In the genomic region with DNA sequence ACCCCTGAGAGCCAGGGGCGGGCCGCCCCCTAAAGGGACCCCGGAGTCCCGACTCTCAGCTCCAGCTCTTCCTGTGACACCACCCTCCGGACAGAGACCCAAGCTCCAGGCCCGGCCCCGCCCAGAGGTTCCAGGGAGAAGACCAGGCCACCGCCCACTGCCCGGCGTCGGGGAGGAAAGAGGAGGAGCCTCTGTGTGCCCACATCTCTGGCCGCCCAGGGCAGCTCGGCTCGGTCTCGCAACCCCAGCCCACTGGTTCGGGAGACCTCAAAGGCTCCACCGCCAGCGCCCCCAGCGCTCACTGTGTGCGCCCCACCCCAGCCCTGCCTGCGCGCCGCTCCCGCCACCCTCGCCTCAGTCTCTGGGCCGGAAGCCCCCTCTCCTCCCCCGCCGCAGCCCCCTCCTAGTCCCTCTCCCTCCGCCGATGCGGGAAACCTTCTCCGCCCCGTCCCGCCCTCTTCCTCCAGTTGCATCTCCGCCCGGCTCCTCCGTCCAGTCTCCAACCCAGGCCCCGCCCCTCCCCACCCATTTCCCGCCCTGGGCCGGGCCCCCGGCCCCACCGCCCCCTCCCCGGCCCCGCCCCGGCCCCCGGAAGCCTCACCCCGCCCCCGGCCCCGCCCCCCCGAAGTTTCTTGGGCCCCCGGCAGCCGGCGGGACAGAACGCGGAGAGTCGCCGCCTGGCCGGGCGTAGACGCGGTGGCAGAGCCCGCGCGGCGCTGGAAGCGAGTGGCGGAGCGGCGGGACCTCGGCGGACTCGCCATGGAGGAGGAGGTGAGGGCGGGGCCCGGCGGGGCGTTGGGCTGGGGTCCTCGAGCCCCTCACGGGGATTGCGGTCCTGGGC, we compare ENCODE assay signal across 1 cellular context.
A peak's percentile ranks its signal among the peaks of the same experiment; 100 is the strongest.
TF ChIP-seq lines count a peak whose summit lies in the region.

TSS of gene PLEKHO2 (plus strand) at position 658 of the 841 bp plus-strand sequence. CDS start at position 760, 102 bp downstream.

TF ChIP-seq in HepG2, 621 proteins besides CTCF, POLR2A, EP300 and RAD21 (continued from another document and continues in another):
- TF ChIP-seq RAD51 (IDR thresholded peaks at IDR 0.05; ENCODE audit: borderline replicate concordance) = no peak
- no peak for TF ChIP-seq BATF2 (CRISPR knock-in tag; IDR thresholded peaks at IDR 0.05)
- TF ChIP-seq ZNF121 (CRISPR knock-in tag; IDR thresholded peaks at IDR 0.05) = no peak
- TF ChIP-seq, protein P1, sequence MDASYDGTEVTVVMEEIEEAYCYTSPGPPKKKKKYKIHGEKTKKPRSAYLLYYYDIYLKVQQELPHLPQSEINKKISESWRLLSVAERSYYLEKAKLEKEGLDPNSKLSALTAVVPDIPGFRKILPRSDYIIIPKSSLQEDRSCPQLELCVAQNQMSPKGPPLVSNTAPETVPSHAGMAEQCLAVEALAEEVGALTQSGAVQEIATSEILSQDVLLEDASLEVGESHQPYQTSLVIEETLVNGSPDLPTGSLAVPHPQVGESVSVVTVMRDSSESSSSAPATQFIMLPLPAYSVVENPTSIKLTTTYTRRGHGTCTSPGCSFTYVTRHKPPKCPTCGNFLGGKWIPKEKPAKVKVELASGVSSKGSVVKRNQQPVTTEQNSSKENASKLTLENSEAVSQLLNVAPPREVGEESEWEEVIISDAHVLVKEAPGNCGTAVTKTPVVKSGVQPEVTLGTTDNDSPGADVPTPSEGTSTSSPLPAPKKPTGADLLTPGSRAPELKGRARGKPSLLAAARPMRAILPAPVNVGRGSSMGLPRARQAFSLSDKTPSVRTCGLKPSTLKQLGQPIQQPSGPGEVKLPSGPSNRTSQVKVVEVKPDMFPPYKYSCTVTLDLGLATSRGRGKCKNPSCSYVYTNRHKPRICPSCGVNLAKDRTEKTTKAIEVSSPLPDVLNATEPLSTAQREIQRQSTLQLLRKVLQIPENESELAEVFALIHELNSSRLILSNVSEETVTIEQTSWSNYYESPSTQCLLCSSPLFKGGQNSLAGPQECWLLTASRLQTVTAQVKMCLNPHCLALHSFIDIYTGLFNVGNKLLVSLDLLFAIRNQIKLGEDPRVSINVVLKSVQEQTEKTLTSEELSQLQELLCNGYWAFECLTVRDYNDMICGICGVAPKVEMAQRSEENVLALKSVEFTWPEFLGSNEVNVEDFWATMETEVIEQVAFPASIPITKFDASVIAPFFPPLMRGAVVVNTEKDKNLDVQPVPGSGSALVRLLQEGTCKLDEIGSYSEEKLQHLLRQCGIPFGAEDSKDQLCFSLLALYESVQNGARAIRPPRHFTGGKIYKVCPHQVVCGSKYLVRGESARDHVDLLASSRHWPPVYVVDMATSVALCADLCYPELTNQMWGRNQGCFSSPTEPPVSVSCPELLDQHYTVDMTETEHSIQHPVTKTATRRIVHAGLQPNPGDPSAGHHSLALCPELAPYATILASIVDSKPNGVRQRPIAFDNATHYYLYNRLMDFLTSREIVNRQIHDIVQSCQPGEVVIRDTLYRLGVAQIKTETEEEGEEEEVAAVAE (CRISPR knock-in tag; IDR thresholded peaks at IDR 0.05; ENCODE audit: borderline replicate concordance) = no peak; the same call in 1 of the 2 replicates
- TF ChIP-seq IKZF5 (CRISPR knock-in tag; IDR thresholded peaks at IDR 0.05) = peak; percentile 48; the same call in 1 of the 2 replicates
- TF ChIP-seq DMTF1 (CRISPR knock-in tag; IDR thresholded peaks at IDR 0.05) = no peak
- TF ChIP-seq NCOA1 (CRISPR knock-in tag; IDR thresholded peaks at IDR 0.05) = no peak
- TF ChIP-seq ARHGAP35 (CRISPR knock-in tag; IDR thresholded peaks at IDR 0.05; ENCODE audit: borderline replicate concordance) = no peak
- TF ChIP-seq CSRNP1 (CRISPR knock-in tag; IDR thresholded peaks at IDR 0.05) = 0 out of 2 replicates have a peak, but pooled peaks have one; percentile 50
- no peak for TF ChIP-seq FOXK1 (CRISPR knock-in tag; IDR thresholded peaks at IDR 0.05; ENCODE audit: borderline replicate concordance, low read depth)
- TF ChIP-seq, protein P2, sequence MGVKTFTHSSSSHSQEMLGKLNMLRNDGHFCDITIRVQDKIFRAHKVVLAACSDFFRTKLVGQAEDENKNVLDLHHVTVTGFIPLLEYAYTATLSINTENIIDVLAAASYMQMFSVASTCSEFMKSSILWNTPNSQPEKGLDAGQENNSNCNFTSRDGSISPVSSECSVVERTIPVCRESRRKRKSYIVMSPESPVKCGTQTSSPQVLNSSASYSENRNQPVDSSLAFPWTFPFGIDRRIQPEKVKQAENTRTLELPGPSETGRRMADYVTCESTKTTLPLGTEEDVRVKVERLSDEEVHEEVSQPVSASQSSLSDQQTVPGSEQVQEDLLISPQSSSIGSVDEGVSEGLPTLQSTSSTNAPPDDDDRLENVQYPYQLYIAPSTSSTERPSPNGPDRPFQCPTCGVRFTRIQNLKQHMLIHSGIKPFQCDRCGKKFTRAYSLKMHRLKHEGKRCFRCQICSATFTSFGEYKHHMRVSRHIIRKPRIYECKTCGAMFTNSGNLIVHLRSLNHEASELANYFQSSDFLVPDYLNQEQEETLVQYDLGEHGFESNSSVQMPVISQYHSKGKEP (CRISPR knock-in tag; IDR thresholded peaks at IDR 0.05) = no peak
- TF ChIP-seq KMT2B (CRISPR knock-in tag; IDR thresholded peaks at IDR 0.05) = peak; percentile 26; the same call in 1 of the 2 replicates
- no peak for TF ChIP-seq SMAD9 (CRISPR knock-in tag; IDR thresholded peaks at IDR 0.05)
- TF ChIP-seq NRL (CRISPR knock-in tag; IDR thresholded peaks at IDR 0.05; ENCODE audit: borderline replicate concordance) = no peak
- TF ChIP-seq ZMYM2 (CRISPR knock-in tag; IDR thresholded peaks at IDR 0.05) = no peak
- TF ChIP-seq, protein P3, sequence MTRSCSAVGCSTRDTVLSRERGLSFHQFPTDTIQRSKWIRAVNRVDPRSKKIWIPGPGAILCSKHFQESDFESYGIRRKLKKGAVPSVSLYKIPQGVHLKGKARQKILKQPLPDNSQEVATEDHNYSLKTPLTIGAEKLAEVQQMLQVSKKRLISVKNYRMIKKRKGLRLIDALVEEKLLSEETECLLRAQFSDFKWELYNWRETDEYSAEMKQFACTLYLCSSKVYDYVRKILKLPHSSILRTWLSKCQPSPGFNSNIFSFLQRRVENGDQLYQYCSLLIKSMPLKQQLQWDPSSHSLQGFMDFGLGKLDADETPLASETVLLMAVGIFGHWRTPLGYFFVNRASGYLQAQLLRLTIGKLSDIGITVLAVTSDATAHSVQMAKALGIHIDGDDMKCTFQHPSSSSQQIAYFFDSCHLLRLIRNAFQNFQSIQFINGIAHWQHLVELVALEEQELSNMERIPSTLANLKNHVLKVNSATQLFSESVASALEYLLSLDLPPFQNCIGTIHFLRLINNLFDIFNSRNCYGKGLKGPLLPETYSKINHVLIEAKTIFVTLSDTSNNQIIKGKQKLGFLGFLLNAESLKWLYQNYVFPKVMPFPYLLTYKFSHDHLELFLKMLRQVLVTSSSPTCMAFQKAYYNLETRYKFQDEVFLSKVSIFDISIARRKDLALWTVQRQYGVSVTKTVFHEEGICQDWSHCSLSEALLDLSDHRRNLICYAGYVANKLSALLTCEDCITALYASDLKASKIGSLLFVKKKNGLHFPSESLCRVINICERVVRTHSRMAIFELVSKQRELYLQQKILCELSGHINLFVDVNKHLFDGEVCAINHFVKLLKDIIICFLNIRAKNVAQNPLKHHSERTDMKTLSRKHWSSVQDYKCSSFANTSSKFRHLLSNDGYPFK (CRISPR knock-in tag; IDR thresholded peaks at IDR 0.05; ENCODE audit: borderline replicate concordance) = no peak; the same call in 1 of the 2 replicates
- TF ChIP-seq SMARCC2 (IDR thresholded peaks at IDR 0.05) = no peak
- no peak for TF ChIP-seq ZNF317 (CRISPR knock-in tag; IDR thresholded peaks at IDR 0.05)
- TF ChIP-seq FIP1L1 (IDR thresholded peaks at IDR 0.05; ENCODE audit: borderline replicate concordance, insufficient read depth, low read depth, low read length) = no peak
- no peak for TF ChIP-seq PHF20 (CRISPR knock-in tag; IDR thresholded peaks at IDR 0.05)
- no peak for TF ChIP-seq ZNF841 (CRISPR knock-in tag; IDR thresholded peaks at IDR 0.05; ENCODE audit: borderline replicate concordance)
- TF ChIP-seq ZFX (CRISPR knock-in tag; IDR thresholded peaks at IDR 0.05; ENCODE audit: low read depth) = peak; percentile 51
- TF ChIP-seq CEBPB (IDR thresholded peaks at IDR 0.05; ENCODE audit: borderline replicate concordance, low read depth, low read length) = peak; percentile 21; the same call in 1 of the 2 replicates
- TF ChIP-seq, protein P4, sequence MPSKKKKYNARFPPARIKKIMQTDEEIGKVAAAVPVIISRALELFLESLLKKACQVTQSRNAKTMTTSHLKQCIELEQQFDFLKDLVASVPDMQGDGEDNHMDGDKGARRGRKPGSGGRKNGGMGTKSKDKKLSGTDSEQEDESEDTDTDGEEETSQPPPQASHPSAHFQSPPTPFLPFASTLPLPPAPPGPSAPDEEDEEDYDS (CRISPR knock-in tag; IDR thresholded peaks at IDR 0.05) = peak; percentile 57; the same call in 1 of the 2 replicates
- no peak for TF ChIP-seq HIVEP1 (CRISPR knock-in tag; IDR thresholded peaks at IDR 0.05)
- no peak for TF ChIP-seq ZNF577 (CRISPR knock-in tag; IDR thresholded peaks at IDR 0.05; ENCODE audit: borderline replicate concordance, low read depth)
- TF ChIP-seq ZNF543 (CRISPR knock-in tag; IDR thresholded peaks at IDR 0.05) = no peak
- no peak for TF ChIP-seq ZNF672 (CRISPR knock-in tag; IDR thresholded peaks at IDR 0.05)
- TF ChIP-seq, protein P5, sequence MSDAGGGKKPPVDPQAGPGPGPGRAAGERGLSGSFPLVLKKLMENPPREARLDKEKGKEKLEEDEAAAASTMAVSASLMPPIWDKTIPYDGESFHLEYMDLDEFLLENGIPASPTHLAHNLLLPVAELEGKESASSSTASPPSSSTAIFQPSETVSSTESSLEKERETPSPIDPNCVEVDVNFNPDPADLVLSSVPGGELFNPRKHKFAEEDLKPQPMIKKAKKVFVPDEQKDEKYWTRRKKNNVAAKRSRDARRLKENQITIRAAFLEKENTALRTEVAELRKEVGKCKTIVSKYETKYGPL (CRISPR knock-in tag; IDR thresholded peaks at IDR 0.05) = no peak
- TF ChIP-seq, protein P6, sequence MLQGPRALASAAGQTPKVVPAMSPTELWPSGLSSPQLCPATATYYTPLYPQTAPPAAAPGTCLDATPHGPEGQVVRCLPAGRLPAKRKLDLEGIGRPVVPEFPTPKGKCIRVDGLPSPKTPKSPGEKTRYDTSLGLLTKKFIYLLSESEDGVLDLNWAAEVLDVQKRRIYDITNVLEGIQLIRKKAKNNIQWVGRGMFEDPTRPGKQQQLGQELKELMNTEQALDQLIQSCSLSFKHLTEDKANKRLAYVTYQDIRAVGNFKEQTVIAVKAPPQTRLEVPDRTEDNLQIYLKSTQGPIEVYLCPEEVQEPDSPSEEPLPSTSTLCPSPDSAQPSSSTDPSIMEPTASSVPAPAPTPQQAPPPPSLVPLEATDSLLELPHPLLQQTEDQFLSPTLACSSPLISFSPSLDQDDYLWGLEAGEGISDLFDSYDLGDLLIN (CRISPR knock-in tag; IDR thresholded peaks at IDR 0.05; ENCODE audit: borderline replicate concordance) = no peak
- peak; percentile 22; the same call in 1 of the 2 replicates for TF ChIP-seq ZNF441 (CRISPR knock-in tag; IDR thresholded peaks at IDR 0.05; ENCODE audit: borderline replicate concordance)
- TF ChIP-seq SSRP1 (CRISPR knock-in tag; IDR thresholded peaks at IDR 0.05) = no peak
- TF ChIP-seq TBX2 (CRISPR knock-in tag; IDR thresholded peaks at IDR 0.05; ENCODE audit: borderline replicate concordance) = peak; percentile 56; the same call in 1 of the 2 replicates
- TF ChIP-seq ATF1 (CRISPR knock-in tag; IDR thresholded peaks at IDR 0.05) = no peak
- TF ChIP-seq ATAD3A (CRISPR knock-in tag; IDR thresholded peaks at IDR 0.05) = no peak
- TF ChIP-seq ZNF784 (CRISPR knock-in tag; IDR thresholded peaks at IDR 0.05; ENCODE audit: borderline replicate concordance) = no peak
